In genomic region chr1:224433671-224434446, GRCh38 we compare ENCODE assay signal across 8 cellular contexts. TPM values are rescaled to one million over a fixed set of nuclear protein-coding genes. Genes with fewer than 3 reads are reported as not detected.
DNase-seq lines count a peak whose midpoint lies in the region; ATAC-seq and TF ChIP-seq lines count a peak whose summit lies in the region.

No MANE protein-coding gene starts in this region.

- peak; percentile 17 to 19 for ATAC-seq in naive thymus-derived CD8-positive, alpha-beta T cell

- TF ChIP-seq CTCF in GM13976 (IDR thresholded peaks at IDR 0.05; ENCODE audit: borderline replicate concordance, control extremely low read depth, extremely low read depth, insufficient read depth, missing control alignments): no peak
- no peak for TF ChIP-seq CTCF in type B pancreatic cell (conservative IDR thresholded peaks at IDR 0.05)

- H3K27ac Mint-ChIP-seq in naive thymus-derived CD8-positive, alpha-beta T cell: peak overlapping the region; percentile 80 to 97 (median 90)
- H3K27ac Mint-ChIP-seq in type B pancreatic cell: peak overlapping the region; percentile 70

- in situ Hi-C loops in GM13976 (cut with MboI; ENCODE audit: low sequenced_read_pairs, unreplicated experiment): no loop called here

- peaks cover 0 to 22% (median 0%) of the 10 kb centered on the region in 3 donors for H3K36me3 Mint-ChIP-seq in naive thymus-derived CD8-positive, alpha-beta T cell
- peaks cover 9% of the 10 kb centered on the region for H3K36me3 Mint-ChIP-seq in type B pancreatic cell

- H3K4me3 Mint-ChIP-seq in naive thymus-derived CD8-positive, alpha-beta T cell: peak overlapping the region; percentile 80 to 97 (median 88)
- H3K4me3 Mint-ChIP-seq in type B pancreatic cell: peak overlapping the region; percentile 90

- peaks cover 18 to 66% (median 58%) of the 10 kb centered on the region in 4 donors for H3K4me1 Mint-ChIP-seq in naive thymus-derived CD8-positive, alpha-beta T cell
- H3K4me1 Mint-ChIP-seq in type B pancreatic cell (ENCODE audit: unreplicated experiment): peaks cover 42% of the 10 kb centered on the region

- POLR2A ChIA-PET in naive thymus-derived CD8-positive, alpha-beta T cell (lab: Charles Lee): interaction anchor here (0.6 to 2.4 kb wide), 14 partner anchors 8 to 1721 kb away, joined by 3 to 11 read pairs (median 6); partner anchors contain the start of genes DEGS1, NVL and TP53BP2

- H3K27me3 Mint-ChIP-seq in naive thymus-derived CD8-positive, alpha-beta T cell: no peaks in the 10 kb centered on the region
- no peaks in the 10 kb centered on the region for H3K27me3 Mint-ChIP-seq in type B pancreatic cell

- no peaks in the 10 kb centered on the region for H3K9me3 Mint-ChIP-seq in naive thymus-derived CD8-positive, alpha-beta T cell
- no peaks in the 10 kb centered on the region for H3K9me3 Mint-ChIP-seq in type B pancreatic cell

- DNase-seq in GM13976 (ENCODE audit: low spot score): peak; percentile 54
- DNase-seq in NCI-H69 (lab: John Stamatoyannopoulos, UW): peak; percentile 77
- DNase-seq in activated T-helper 1 cell treated with Interleukin-2 at 50 U/mL for 16 hours (ENCODE audit: low read depth): peak; percentile 27
- DNase-seq in fibroblast of gingiva (ENCODE audit: low read depth): peak; percentile 21
- peak; percentile 38 to 78 (median 54) for DNase-seq in naive thymus-derived CD8-positive, alpha-beta T cell
- DNase-seq in type B pancreatic cell (ENCODE audit: extremely low spot score, unreplicated experiment): no peak
- DNase-seq in SW 1271 (lab: John Stamatoyannopoulos, UW): no peak
- no peak for DNase-seq in NCI-H2171 (lab: John Stamatoyannopoulos, UW)

RNA-seq across cellular contexts. Expression of gene WDR26, which starts 0.7 kb away (rescaled TPM):
- total RNA-seq in naive thymus-derived CD8-positive, alpha-beta T cell: 100 to 1,000 TPM; 119 to 121 TPM
- 1 to 10 TPM; 2.7 to 3.8 (median 2.8) TPM for polyA plus RNA-seq in naive thymus-derived CD8-positive, alpha-beta T cell
- total RNA-seq in type B pancreatic cell (ENCODE audit: low replicate concordance): 75.1 and 86.4 TPM in 2 replicates

Comparison
In these comparisons a context has a peak if more than half of its experiments do, and no peak if none do; other contexts are left out.
1. DNase-seq: peak in GM13976 (single experiment), NCI-H69 (single experiment), activated T-helper 1 cell treated with Interleukin-2 at 50 U/mL for 16 hours (single experiment), fibroblast of gingiva (single experiment) and naive thymus-derived CD8-positive, alpha-beta T cell (10 of 10); none in type B pancreatic cell (single experiment), SW 1271 (0 of 2) and NCI-H2171 (single experiment).